16 cellular contexts compared by ENCODE assay signal in the genomic region with DNA sequence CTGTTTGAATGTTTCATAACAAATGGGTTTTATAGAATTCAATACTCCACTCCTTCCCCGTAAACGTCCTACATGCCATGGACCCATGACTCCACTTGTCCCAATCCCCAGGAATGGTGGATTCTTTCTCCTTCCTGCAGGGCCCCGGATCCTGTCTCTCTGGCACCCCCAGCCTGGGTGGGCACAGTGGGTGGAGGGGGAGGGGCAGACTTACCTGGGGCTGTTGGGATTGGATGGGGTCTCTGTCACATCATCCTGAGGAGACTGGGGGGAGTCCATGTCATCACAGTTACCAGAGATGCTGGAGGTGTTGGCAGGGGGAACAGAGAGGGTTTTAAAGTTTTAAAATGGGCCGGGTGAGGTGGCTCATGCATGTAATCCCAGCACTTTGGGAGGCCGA. TPM values are rescaled to one million over a fixed set of nuclear protein-coding genes. Genes with fewer than 3 reads are reported as not detected.
DNase-seq lines count a peak whose midpoint lies in the region; TF ChIP-seq lines count a peak whose summit lies in the region.
"Had no signal": no experiment of that assay in that cellular context is flagged by ENCODE, and none has a peak within 500 bp of the region (broad histone marks: within the 10 kb centered on the region; RNA-seq: fewer than 3 reads in every experiment).

No MANE protein-coding gene starts in this region.

- H2BK15ac ChIP-seq in neuronal stem cell (ENCODE audit: low read length) = no peak overlapping the region

- H3K4me1 Mint-ChIP-seq in CD14-positive monocyte = no peaks in the 10 kb centered on the region
- H3K4me1 Mint-ChIP-seq: CD4-positive, alpha-beta memory T cell had no signal

- H3K79me1 ChIP-seq in neuronal stem cell (ENCODE audit: low read depth, low read length) = no peaks in the 10 kb centered on the region

- H4K20me1 ChIP-seq in hepatocyte (ENCODE audit: insufficient read depth, poor library complexity, severe bottlenecking) = no peaks in the 10 kb centered on the region

- intact Hi-C loops in cardiac septum (cut with DNase I) (no loop called here), CD14-positive monocyte (cut with micrococcal nuclease) (no loop called here)

- no peak overlapping the region for H3K14ac ChIP-seq in neuronal stem cell (ENCODE audit: low read length)

- H4K91ac ChIP-seq in neuronal stem cell (ENCODE audit: low read depth, low read length, poor library complexity) = no peak overlapping the region

- no peak overlapping the region for H3K4me3 ChIP-seq in right atrium auricular region
- H3K4me3 ChIP-seq in hepatocyte = no peak overlapping the region
- H3K4me3 ChIP-seq in neuronal stem cell (ENCODE audit: low read length in 2 of 2) = no peak overlapping the region
- H3K4me3 ChIP-seq: A549 had no signal

- H3K23ac ChIP-seq in neuronal stem cell (ENCODE audit: low read depth, low read length, poor library complexity) = no peak overlapping the region

- H3K18ac ChIP-seq in neuronal stem cell (ENCODE audit: low read length) = peak overlapping the region; percentile 35

- H3K27me3 ChIP-seq in right atrium auricular region (no peaks in the 10 kb centered on the region), hepatocyte (no peaks in the 10 kb centered on the region), neuronal stem cell (ENCODE audit: control insufficient read depth in 3 of 3, insufficient read depth in 3 of 3, low read depth in 1 of 3, low read length in 3 of 3) (peaks cover 0 to 16% (median 0%) of the 10 kb centered on the region in 3 experiments)

- peak; percentile 54 for DNase-seq in cardiac septum (ENCODE audit: low spot score)
- no peak for DNase-seq in right atrium auricular region (ENCODE audit: low spot score)
- DNase-seq in hepatocyte (ENCODE audit: low spot score) = peak; percentile 3
- no peak for DNase-seq in neuronal stem cell (ENCODE audit: low spot score)
- DNase-seq in CD14-positive monocyte (ENCODE audit: low spot score) = no peak
- DNase-seq in DMS79 (lab: John Stamatoyannopoulos, UW) = no peak
- DNase-seq in NCI-H2171 treated with DMSO at 0.1 percent for 48 hours (lab: John Stamatoyannopoulos, UW) = no peak
- DNase-seq: AML-193; CD4-positive, alpha-beta memory T cell; DMS153; DMS79 treated with DMSO at 0.1 percent for 48 hours; GF-D8; HCEC 1CT had no signal

- no peak overlapping the region for H3K27ac ChIP-seq in right atrium auricular region
- no peak overlapping the region for H3K27ac ChIP-seq in hepatocyte
- no peak overlapping the region for H3K27ac ChIP-seq in neuronal stem cell (replicated peaks; ENCODE audit: low read length)
- H3K27ac ChIP-seq: 22Rv1, A549, C4-2B had no signal

- no peak overlapping the region for H3K4ac ChIP-seq in neuronal stem cell (ENCODE audit: low read length)

- 98% methylated on average over 5 of the region's 5 CpGs for WGBS in hepatocyte (ENCODE audit: low lambda C conversion rate, missing lambda C conversion rate)
- no CpG with 5 or more reads among the region's 5 CpGs for WGBS in neuronal stem cell (ENCODE audit: extremely low coverage in 2 of 2, insufficient read length in 2 of 2, insufficient replicate concordance in 1 of 2), 2 donors

- H2BK5ac ChIP-seq in neuronal stem cell (ENCODE audit: low read length) = no peak overlapping the region

- H3K4me2 ChIP-seq in hepatocyte = no peak overlapping the region
- no peak overlapping the region for H3K4me2 ChIP-seq in neuronal stem cell (ENCODE audit: insufficient read depth, low read length, poor library complexity, severe bottlenecking)
- H3K4me2 ChIP-seq: A549 had no signal

- no peaks in the 10 kb centered on the region for H3K9me2 ChIP-seq in hepatocyte (replicated peaks; ENCODE audit: insufficient read depth)

- TF ChIP-seq CTCF in right atrium auricular region (IDR thresholded peaks at IDR 0.05) (no peak), hepatocyte (IDR thresholded peaks at IDR 0.05; ENCODE audit: poor library complexity) (no peak), CD14-positive monocyte (IDR thresholded peaks at IDR 0.05) (no peak)

- no peak overlapping the region for H3K27ac Mint-ChIP-seq in CD14-positive monocyte
- H3K27ac Mint-ChIP-seq: CD4-positive, alpha-beta memory T cell had no signal

- H3K9me3 ChIP-seq in right atrium auricular region = no peaks in the 10 kb centered on the region
- no peaks in the 10 kb centered on the region for H3K9me3 ChIP-seq in hepatocyte (ENCODE audit: low read depth)
- no peaks in the 10 kb centered on the region for H3K9me3 ChIP-seq in neuronal stem cell (replicated peaks in 1 of 2; ENCODE audit: control insufficient read depth in 2 of 2, insufficient read depth in 1 of 2, low read depth in 1 of 2, low read length in 2 of 2)
- H3K9me3 ChIP-seq: A549 had no signal

- H3K4me1 ChIP-seq in right atrium auricular region = no peaks in the 10 kb centered on the region
- no peaks in the 10 kb centered on the region for H3K4me1 ChIP-seq in hepatocyte (ENCODE audit: insufficient read depth)
- no peaks in the 10 kb centered on the region for H3K4me1 ChIP-seq in neuronal stem cell (ENCODE audit: control insufficient read depth in 2 of 2, insufficient read depth in 1 of 2, low read depth in 1 of 2, low read length in 2 of 2)
- H3K4me1 ChIP-seq: A549 had no signal

- H2BK12ac ChIP-seq in neuronal stem cell (ENCODE audit: low read length) = no peak overlapping the region

- H2AFZ ChIP-seq in hepatocyte = no peak overlapping the region
- no peak overlapping the region for H2AFZ ChIP-seq in neuronal stem cell (ENCODE audit: low read length)

- no peaks in the 10 kb centered on the region for H3K79me2 ChIP-seq in hepatocyte

- H3K4me3 Mint-ChIP-seq in CD14-positive monocyte = no peak overlapping the region
- H3K4me3 Mint-ChIP-seq: CD4-positive, alpha-beta memory T cell had no signal

- peaks cover 6 to 8% (median 7%) of the 10 kb centered on the region in 3 donors for H3K27me3 Mint-ChIP-seq in CD14-positive monocyte (ENCODE audit: low read depth in 3 of 3)

- no peak overlapping the region for H4K8ac ChIP-seq in neuronal stem cell (ENCODE audit: low read depth, low read length)

- H3K36me3 ChIP-seq in right atrium auricular region (no peaks in the 10 kb centered on the region), hepatocyte (replicated peaks; ENCODE audit: insufficient read depth, low read depth) (no peaks in the 10 kb centered on the region), neuronal stem cell (replicated peaks in 1 of 2; ENCODE audit: control insufficient read depth in 2 of 2, insufficient read depth in 2 of 2, low read length in 2 of 2) (no peaks in the 10 kb centered on the region)

- no peak overlapping the region for H3K9ac ChIP-seq in neuronal stem cell (ENCODE audit: low read depth, low read length, poor library complexity)

- H3K36me3 Mint-ChIP-seq in CD14-positive monocyte = no peaks in the 10 kb centered on the region
- H3K36me3 Mint-ChIP-seq: CD4-positive, alpha-beta memory T cell had no signal

- H2AK5ac ChIP-seq in neuronal stem cell (ENCODE audit: low read depth, low read length) = no peak overlapping the region

- no peak overlapping the region for H2BK120ac ChIP-seq in neuronal stem cell (ENCODE audit: low read depth, low read length)

- peaks cover 0 to 8% (median 0%) of the 10 kb centered on the region in 7 donors for H3K9me3 Mint-ChIP-seq in CD14-positive monocyte

RNA-seq across cellular contexts. Expression of gene TRPV3, which starts 13.2 kb away (rescaled TPM):
- total RNA-seq in cardiac septum (1.0 TPM), right atrium auricular region (1 to 10 TPM in 1 of 2 donors, under 1 TPM in 1; 0.51 to 2.8 TPM), hepatocyte (2.6 and 8.1 TPM in 2 replicates)
- polyA plus RNA-seq in hepatocyte (1.4 and 2.5 TPM in 2 replicates), CD14-positive monocyte (not detected)
- polyA plus RNA-seq in neuronal stem cell (2013, experiment 1 of 2) = 2.0 TPM
- 2.4 TPM for polyA plus RNA-seq in neuronal stem cell (2013, experiment 2 of 2)
- polyA plus RNA-seq: CD4-positive, alpha-beta memory T cell had no signal

Comparison
In these comparisons a context has a peak if more than half of its experiments do, and no peak if none do; other contexts are left out.
1. DNase-seq: peak in cardiac septum (single experiment) and hepatocyte (single experiment); none in right atrium auricular region (single experiment), neuronal stem cell (single experiment), CD14-positive monocyte (single experiment), DMS79 (single experiment) and NCI-H2171 treated with DMSO at 0.1 percent for 48 hours (single experiment).